Comparison of ENCODE assay signal across 31 cellular contexts in the genomic region with DNA sequence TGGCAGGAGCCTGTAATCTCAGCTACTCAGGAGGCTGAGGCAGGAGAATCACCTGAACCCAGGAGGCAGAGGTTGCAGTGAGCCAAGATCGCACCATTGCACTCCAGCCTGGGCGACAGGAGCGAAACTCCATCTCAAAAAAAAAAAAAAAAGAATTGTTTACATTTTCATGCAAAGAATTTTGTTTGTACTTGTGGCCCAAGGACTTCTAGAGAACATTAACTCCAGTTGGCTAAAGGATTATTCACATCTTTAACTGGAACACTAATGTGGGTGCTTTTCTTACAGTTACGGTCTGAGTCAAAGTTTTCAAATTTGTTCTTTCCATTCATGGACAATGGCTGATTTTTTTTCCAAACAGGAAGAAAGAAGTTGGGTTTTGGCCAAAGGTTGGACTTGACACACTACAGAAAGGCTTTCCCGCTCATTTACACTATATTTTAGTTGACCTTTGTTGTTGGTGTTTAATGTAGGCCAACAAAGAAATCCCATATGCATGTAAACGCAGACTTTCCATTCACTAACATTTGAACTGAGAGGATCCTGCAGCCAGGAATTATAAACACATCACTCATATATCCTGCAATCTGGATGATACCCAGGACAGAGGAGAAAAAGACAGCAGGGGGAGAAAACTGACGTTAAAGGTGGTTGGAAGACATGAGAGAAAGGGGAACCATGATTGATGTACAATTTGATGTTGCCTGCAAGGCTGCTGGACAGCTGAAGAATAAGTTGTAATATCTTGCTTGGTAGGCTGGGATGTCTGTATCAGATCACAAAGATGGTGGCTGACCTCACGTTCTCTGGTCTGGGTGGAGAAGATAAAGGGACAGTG. TPM values are rescaled to one million over a fixed set of nuclear protein-coding genes. Genes with fewer than 3 reads are reported as not detected.
A peak's percentile ranks its signal among the peaks of the same experiment; 100 is the strongest.
DNase-seq lines count a peak whose midpoint lies in the region; ATAC-seq and TF ChIP-seq lines count a peak whose summit lies in the region.
"Had no signal": no experiment of that assay in that cellular context is flagged by ENCODE, and none has a peak within 500 bp of the region (broad histone marks: within the 10 kb centered on the region; RNA-seq: fewer than 3 reads in every experiment).

No MANE protein-coding gene starts in this region.

- DNase-seq in memory B cell (ENCODE audit: low spot score in 2 of 2): no peak
- no peak for DNase-seq in omental fat pad (ENCODE audit: low spot score)
- no peak for DNase-seq in GM23338 (ENCODE audit: low spot score)
- DNase-seq: activated CD4-positive, alpha-beta T cell treated with anti-CD3 and anti-CD28 coated beads for 1 hour; activated gamma-delta T cell treated with Interleukin-2 at 50 U/mL for 16 hours; activated T-cell treated with anti-CD3 and anti-CD28 coated beads for 4 hours; brain microvascular endothelial cell; Calu3; hypothalamus; immature natural killer cell; mesenchymal stem cell; NCI-H1436 treated with DMSO at 0.1 percent for 48 hours; SJCRH30; stimulated activated CD4-positive, alpha-beta T cell treated with anti-CD3 and anti-CD28 coated beads, Interleukin-4, amount 100 ng/mL, for 4 hours; stimulated activated naive CD4-positive, alpha-beta T cell; uterus had no signal

- H3K4me1 Mint-ChIP-seq in memory B cell: peaks cover 79% of the 10 kb centered on the region
- no peaks in the 10 kb centered on the region for H3K4me1 Mint-ChIP-seq in GM23338
- H3K4me1 Mint-ChIP-seq: CD14-positive monocyte, immature natural killer cell had no signal

- no peaks in the 10 kb centered on the region for H3K27me3 ChIP-seq in DOHH2 (ENCODE audit: control insufficient read depth, low read length)
- no peaks in the 10 kb centered on the region for H3K27me3 ChIP-seq in SU-DHL-6 (ENCODE audit: low read length)
- no peaks in the 10 kb centered on the region for H3K27me3 ChIP-seq in GM23338 (ENCODE audit: insufficient read depth)
- H3K27me3 ChIP-seq: brain microvascular endothelial cell, SJCRH30, uterus had no signal

- in situ Hi-C loops in GM18951 (cut with MboI; ENCODE audit: low sequenced_read_pairs, unreplicated experiment): loop anchor here (5.0 kb wide), 1 partner anchor 51 kb away; no protein-coding TSS in a partner anchor

- no peaks in the 10 kb centered on the region for H3K27me3 Mint-ChIP-seq in memory B cell
- H3K27me3 Mint-ChIP-seq in GM23338 (ENCODE audit: insufficient read depth, low read depth, poor library complexity): peaks cover 2% of the 10 kb centered on the region

- H3K27ac Mint-ChIP-seq in memory B cell (peak overlapping the region; percentile 97), GM23338 (no peak overlapping the region)
- H3K27ac Mint-ChIP-seq: CD14-positive monocyte, immature natural killer cell had no signal

- H4K20me1 ChIP-seq in DOHH2 (ENCODE audit: control insufficient read depth, insufficient read depth, low read depth, low read length) (peaks cover 81% of the 10 kb centered on the region), SU-DHL-6 (ENCODE audit: low read depth, low read length) (no peaks in the 10 kb centered on the region), GM23338 (replicated peaks; ENCODE audit: insufficient read depth) (no peaks in the 10 kb centered on the region)

- H3K4me3 ChIP-seq in DOHH2 (ENCODE audit: low read length) (no peak overlapping the region), SU-DHL-6 (ENCODE audit: insufficient read depth, low read length, poor library complexity, severe bottlenecking) (no peak overlapping the region), GM23338 (no peak overlapping the region)
- H3K4me3 ChIP-seq: SJCRH30, thoracic aorta, uterus had no signal

- H3K9me2 ChIP-seq in DOHH2 (replicated peaks; ENCODE audit: control insufficient read depth, low read length) (no peaks in the 10 kb centered on the region), SU-DHL-6 (replicated peaks; ENCODE audit: insufficient read depth, low read length) (no peaks in the 10 kb centered on the region), GM23338 (ENCODE audit: insufficient read depth) (peaks cover 28% of the 10 kb centered on the region; the same call in 1 of the 2 replicates)

- H3K27ac ChIP-seq in DOHH2 (ENCODE audit: low read depth, low read length): no peak overlapping the region
- peak overlapping the region; percentile 94 for H3K27ac ChIP-seq in SU-DHL-6 (ENCODE audit: low read depth, low read length)
- no peak overlapping the region for H3K27ac ChIP-seq in GM23338 (ENCODE audit: low read depth)
- H3K27ac ChIP-seq: brain microvascular endothelial cell, KMS-11, SJCRH30, thoracic aorta, uterus had no signal

- H3K9ac ChIP-seq in SU-DHL-6 (ENCODE audit: low read length): peak overlapping the region; percentile 56
- H3K9ac ChIP-seq: KMS-11 had no signal

- peak; percentile 21 for ATAC-seq in memory B cell (ENCODE audit: low read depth)
- ATAC-seq in omental fat pad (ENCODE audit: low FRiP score): no peak
- no peak for ATAC-seq in GM23338
- no peak for ATAC-seq in HG02938 (IDR thresholded peaks at IDR 0.05; ENCODE audit: unreplicated experiment)
- no peak for ATAC-seq in HG02588 (IDR thresholded peaks at IDR 0.05; ENCODE audit: unreplicated experiment)
- ATAC-seq: HCT116, sciatic nerve had no signal

- H3F3A ChIP-seq in DOHH2 (ENCODE audit: control insufficient read depth, insufficient read depth) (peaks cover 29% of the 10 kb centered on the region), SU-DHL-6 (ENCODE audit: insufficient read depth) (peaks cover 82% of the 10 kb centered on the region), GM23338 (replicated peaks; ENCODE audit: low read depth) (no peaks in the 10 kb centered on the region)

- H3K9me3 ChIP-seq in DOHH2 (ENCODE audit: control insufficient read depth, insufficient read depth, low read length) (no peaks in the 10 kb centered on the region), SU-DHL-6 (ENCODE audit: insufficient read depth, low read length) (no peaks in the 10 kb centered on the region)
- H3K9me3 ChIP-seq: SJCRH30, thoracic aorta, uterus had no signal

- H3K9me3 Mint-ChIP-seq in memory B cell (no peaks in the 10 kb centered on the region), GM23338 (no peaks in the 10 kb centered on the region)
- H3K9me3 Mint-ChIP-seq: CD14-positive monocyte, immature natural killer cell had no signal

- TF ChIP-seq POLR2A in GM18951 (IDR thresholded peaks at IDR 0.05; ENCODE audit: extremely low read depth, insufficient read depth, insufficient read length): peak; percentile 31

- TF ChIP-seq CTCF in DOHH2 (IDR thresholded peaks at IDR 0.05; ENCODE audit: low read depth, low read length, poor library complexity, severe bottlenecking) (no peak), SU-DHL-6 (IDR thresholded peaks at IDR 0.05; ENCODE audit: insufficient read depth, low read length, poor library complexity, severe bottlenecking) (no peak), omental fat pad (IDR thresholded peaks at IDR 0.05) (no peak), GM23338 (conservative IDR thresholded peaks at IDR 0.05; ENCODE audit: low read depth in 2 of 2) (no peak)

- H3K4me3 Mint-ChIP-seq in memory B cell (peak overlapping the region; percentile 59), GM23338 (no peak overlapping the region)
- H3K4me3 Mint-ChIP-seq: CD14-positive monocyte, immature natural killer cell had no signal

- H3K36me3 Mint-ChIP-seq in memory B cell (peaks cover 51% of the 10 kb centered on the region), GM23338 (ENCODE audit: low read depth) (no peaks in the 10 kb centered on the region)
- H3K36me3 Mint-ChIP-seq: CD14-positive monocyte, immature natural killer cell had no signal

- H3K4me2 ChIP-seq in DOHH2 (ENCODE audit: low read length) (peak overlapping the region; percentile 93), SU-DHL-6 (ENCODE audit: low read depth, low read length, poor library complexity, severe bottlenecking) (peak overlapping the region; percentile 70), GM23338 (no peak overlapping the region)
- H3K4me2 ChIP-seq: KMS-11 had no signal

- H3K79me2 ChIP-seq in DOHH2 (ENCODE audit: control insufficient read depth, low read length): peaks cover 100% of the 10 kb centered on the region
- H3K79me2 ChIP-seq in SU-DHL-6 (ENCODE audit: insufficient read depth, low read length): peaks cover 99% of the 10 kb centered on the region
- no peaks in the 10 kb centered on the region for H3K79me2 ChIP-seq in GM23338 (replicated peaks; ENCODE audit: insufficient read depth)

- H3K4me1 ChIP-seq in DOHH2 (ENCODE audit: control insufficient read depth, low read length) (peaks cover 96% of the 10 kb centered on the region), GM23338 (ENCODE audit: insufficient read depth) (no peaks in the 10 kb centered on the region)
- H3K4me1 ChIP-seq: SJCRH30, uterus had no signal

- H2AFZ ChIP-seq in SU-DHL-6 (ENCODE audit: low read depth, low read length, severe bottlenecking): no peak overlapping the region
- no peak overlapping the region for H2AFZ ChIP-seq in GM23338

- H3K36me3 ChIP-seq in DOHH2 (ENCODE audit: control insufficient read depth, low read length) (peaks cover 99% of the 10 kb centered on the region), SU-DHL-6 (ENCODE audit: low read length) (no peaks in the 10 kb centered on the region; the same call in 1 of the 2 replicates), GM23338 (ENCODE audit: insufficient read depth) (no peaks in the 10 kb centered on the region)
- H3K36me3 ChIP-seq: brain microvascular endothelial cell, SJCRH30, thoracic aorta, uterus had no signal

TF ChIP-seq in GM23338, 12 proteins besides CTCF, POLR2A, EP300 and RAD21:
- no peak for TF ChIP-seq ZNF114 (CRISPR knock-in tag; IDR thresholded peaks at IDR 0.05)

RNA-seq across cellular contexts. Expression of a gene that starts 13.1 kb away (rescaled TPM):
- total RNA-seq in omental fat pad: 1 to 10 TPM in 2 of 4 donors, under 1 TPM in 1, not detected in 1; 0.69 to 2.2 (median 1.9) TPM
- not detected in 2 replicates for total RNA-seq in GM23338 (2014; rRNA removed; shearing (Covaris generic))
- not detected in 2 replicates for polyA plus RNA-seq in GM23338 (2016; fragmentation: Nextera tagmentation; extraction: Ambion mirVana)
- total RNA-seq: Calu3, chondrocyte, endothelial cell of umbilical vein, NCI-H460, RPMI7951, SJCRH30, thoracic aorta had no signal
- polyA plus RNA-seq: AG04450, endothelial cell of umbilical vein had no signal
